8 cellular contexts compared by ENCODE assay signal in genomic region chr2:22458439-22458838, GRCh38.
"Had no signal": no experiment of that assay in that cellular context is flagged by ENCODE, and none has a peak within 500 bp of the region (broad histone marks: within the 10 kb centered on the region; RNA-seq: fewer than 3 reads in every experiment).

No MANE protein-coding gene starts in this region.

- H3K4me1 ChIP-seq: HAP-1 had no signal

- DNase-seq: GM23248, GOT3, H7, H9, HCEC 1CT, HFFc6 had no signal

- H3K9me3 ChIP-seq: HAP-1 had no signal

- H3K4me2 ChIP-seq: GM23338 had no signal

- H3K4me3 ChIP-seq: GM23248, GM23338, HAP-1 had no signal

- H3K27ac ChIP-seq: GM23248 had no signal

- H3K9ac ChIP-seq: GM23248 had no signal

- H2AFZ ChIP-seq: GM23248, GM23338 had no signal

- H3K36me3 ChIP-seq: HAP-1 had no signal
